In genomic region chr4:8837181-8837811, GRCh38 we compare ENCODE assay signal across 23 cellular contexts. TPM values are rescaled to one million over a fixed set of nuclear protein-coding genes. Genes with fewer than 3 reads are reported as not detected.
DNase-seq lines count a peak whose midpoint lies in the region; ATAC-seq and TF ChIP-seq lines count a peak whose summit lies in the region.
"Had no signal": no experiment of that assay in that cellular context is flagged by ENCODE, and none has a peak within 500 bp of the region (broad histone marks: within the 10 kb centered on the region; RNA-seq: fewer than 3 reads in every experiment).

No MANE protein-coding gene starts in this region.

- TF ChIP-seq CTCF in coronary artery (IDR thresholded peaks at IDR 0.05) (no peak), mesothelial cell of epicardium (IDR thresholded peaks at IDR 0.05; ENCODE audit: unreplicated experiment) (no peak), upper lobe of left lung (IDR thresholded peaks at IDR 0.05) (no peak)

- no peaks in the 10 kb centered on the region for H3K9me3 Mint-ChIP-seq in activated naive CD4-positive, alpha-beta T cell treated with anti-CD3 and anti-CD28 coated beads, Interleukin-2, amount 10 ng/mL, durations not matched to agents 7 days and 5 days
- no peaks in the 10 kb centered on the region for H3K9me3 Mint-ChIP-seq in mesothelial cell of epicardium
- H3K9me3 Mint-ChIP-seq: natural killer cell treated with Interleukin-12 subunit alpha and Interleukin-12 subunit beta and Interleukin-15 and Interleukin-18, amount 100 ng/mL, for 72 hours had no signal

- H3K4me1 ChIP-seq in upper lobe of left lung: no peaks in the 10 kb centered on the region
- H3K4me1 ChIP-seq: ascending aorta, uterus had no signal

- H3K27ac ChIP-seq in coronary artery (no peak overlapping the region), upper lobe of left lung (no peak overlapping the region)
- H3K27ac ChIP-seq: ascending aorta, uterus had no signal

- H3K27me3 Mint-ChIP-seq in activated naive CD4-positive, alpha-beta T cell treated with anti-CD3 and anti-CD28 coated beads, Interleukin-2, amount 10 ng/mL, durations not matched to agents 7 days and 5 days: no peaks in the 10 kb centered on the region
- peaks cover 3% of the 10 kb centered on the region for H3K27me3 Mint-ChIP-seq in mesothelial cell of epicardium (ENCODE audit: low read depth)
- H3K27me3 Mint-ChIP-seq: T-helper 17 cell had no signal

- CTCF ChIA-PET in activated naive CD4-positive, alpha-beta T cell treated with anti-CD3 and anti-CD28 coated beads, Interleukin-2, amount 10 ng/mL, durations not matched to agents 7 days and 5 days (lab: Charles Lee): no interaction called here

- no peaks in the 10 kb centered on the region for H3K36me3 Mint-ChIP-seq in activated naive CD4-positive, alpha-beta T cell treated with anti-CD3 and anti-CD28 coated beads, Interleukin-2, amount 10 ng/mL, durations not matched to agents 7 days and 5 days
- H3K36me3 Mint-ChIP-seq in mesothelial cell of epicardium: no peaks in the 10 kb centered on the region
- H3K36me3 Mint-ChIP-seq: natural killer cell treated with Interleukin-12 subunit alpha and Interleukin-12 subunit beta and Interleukin-15 and Interleukin-18, amount 100 ng/mL, for 72 hours had no signal

- no peak for TF ChIP-seq EP300 in upper lobe of left lung (IDR thresholded peaks at IDR 0.05)

- no peak overlapping the region for H3K4me3 ChIP-seq in coronary artery
- no peak overlapping the region for H3K4me3 ChIP-seq in upper lobe of left lung
- H3K4me3 ChIP-seq: ascending aorta, uterus had no signal

- no peak for ATAC-seq in upper lobe of left lung (ENCODE audit: low FRiP score in 2 of 2)
- ATAC-seq in GM18861 (IDR thresholded peaks at IDR 0.05; ENCODE audit: unreplicated experiment): no peak
- ATAC-seq: natural killer cell treated with Interleukin-12 subunit alpha and Interleukin-12 subunit beta and Interleukin-15 and Interleukin-18, amount 100 ng/mL, for 72 hours; T-helper 17 cell had no signal

- TF ChIP-seq POLR2A in upper lobe of left lung (IDR thresholded peaks at IDR 0.05): no peak

- DNase-seq in activated naive CD4-positive, alpha-beta T cell treated with anti-CD3 and anti-CD28 coated beads, Interleukin-2, amount 10 ng/mL, durations not matched to agents 7 days and 5 days: peak; percentile 8
- DNase-seq in activated naive CD4-positive, alpha-beta T cell (lab: John Stamatoyannopoulos, UW): no peak
- DNase-seq in coronary artery (ENCODE audit: low spot score) (peak; percentile 64), mesothelial cell of epicardium (ENCODE audit: low spot score in 2 of 2, unreplicated experiment in 2 of 2) (peak in 1 of 2 experiments; percentile 36), upper lobe of left lung (peak; percentile 19 to 63), DMS 273 (lab: John Stamatoyannopoulos, UW; ENCODE audit: unreplicated experiment) (no peak), DMS79 treated with DMSO at 0.1 percent for 48 hours (lab: John Stamatoyannopoulos, UW) (no peak)
- DNase-seq: ACHN; activated naive CD4-positive, alpha-beta T cell treated with anti-CD3 and anti-CD28 coated beads for 36 hours; mammary epithelial cell; NCI-H146; NCI-H226; NK-92 treated with Interleukin-12 subunit alpha and Interleukin-12 subunit beta, amount 100 ng/mL, for 24 hours; stimulated activated naive CD4-positive, alpha-beta T cell had no signal

- no peak overlapping the region for H3K27ac Mint-ChIP-seq in activated naive CD4-positive, alpha-beta T cell treated with anti-CD3 and anti-CD28 coated beads, Interleukin-2, amount 10 ng/mL, durations not matched to agents 7 days and 5 days
- peak overlapping the region; percentile 23 for H3K27ac Mint-ChIP-seq in mesothelial cell of epicardium
- H3K27ac Mint-ChIP-seq: activated naive CD4-positive, alpha-beta T cell treated with anti-CD3 and anti-CD28 coated beads for 36 hours; CD4-positive, alpha-beta T cell; natural killer cell treated with Interleukin-12 subunit alpha and Interleukin-12 subunit beta and Interleukin-15 and Interleukin-18, amount 100 ng/mL, for 72 hours; T-helper 17 cell had no signal

- no peaks in the 10 kb centered on the region for H3K36me3 ChIP-seq in upper lobe of left lung
- H3K36me3 ChIP-seq: ascending aorta, uterus had no signal

- H3K9me3 ChIP-seq in upper lobe of left lung: no peaks in the 10 kb centered on the region
- H3K9me3 ChIP-seq: ascending aorta, uterus had no signal

- H3K4me1 Mint-ChIP-seq in activated naive CD4-positive, alpha-beta T cell treated with anti-CD3 and anti-CD28 coated beads, Interleukin-2, amount 10 ng/mL, durations not matched to agents 7 days and 5 days: no peaks in the 10 kb centered on the region
- peaks cover 10% of the 10 kb centered on the region for H3K4me1 Mint-ChIP-seq in mesothelial cell of epicardium
- H3K4me1 Mint-ChIP-seq: T-helper 17 cell had no signal

- no peak overlapping the region for H3K4me3 Mint-ChIP-seq in activated naive CD4-positive, alpha-beta T cell treated with anti-CD3 and anti-CD28 coated beads, Interleukin-2, amount 10 ng/mL, durations not matched to agents 7 days and 5 days
- H3K4me3 Mint-ChIP-seq in mesothelial cell of epicardium: no peak overlapping the region
- H3K4me3 Mint-ChIP-seq: activated naive CD4-positive, alpha-beta T cell treated with anti-CD3 and anti-CD28 coated beads for 36 hours; CD4-positive, alpha-beta T cell; natural killer cell treated with Interleukin-12 subunit alpha and Interleukin-12 subunit beta and Interleukin-15 and Interleukin-18, amount 100 ng/mL, for 72 hours; T-helper 17 cell had no signal

- no peaks in the 10 kb centered on the region for H3K27me3 ChIP-seq in upper lobe of left lung
- H3K27me3 ChIP-seq: ascending aorta, uterus had no signal

- 70 to 73% methylated on average over 18 to 19 of the region's 19 CpGs for WGBS in upper lobe of left lung, 2 donors

RNA-seq across cellular contexts. Expression of gene HMX1, which starts 34.3 kb away (rescaled TPM):
- 0.27 to 0.92 TPM (median 0.81 TPM) in 3 replicates for total RNA-seq in mesothelial cell of epicardium
- not detected for total RNA-seq in upper lobe of left lung
- total RNA-seq: activated naive CD4-positive, alpha-beta T cell treated with anti-CD3 and anti-CD28 coated beads for 36 hours; ascending aorta; CD4-positive, alpha-beta T cell; epithelial cell of proximal tubule; glomerular endothelial cell; mammary epithelial cell; natural killer cell treated with Interleukin-12 subunit alpha and Interleukin-12 subunit beta and Interleukin-15 and Interleukin-18, amount 100 ng/mL, for 72 hours; pulmonary artery endothelial cell; T-helper 17 cell had no signal

Comparison
In these comparisons a context has a peak if more than half of its experiments do, and no peak if none do; other contexts are left out.
1. DNase-seq: peak in activated naive CD4-positive, alpha-beta T cell treated with anti-CD3 and anti-CD28 coated beads, Interleukin-2, amount 10 ng/mL, durations not matched to agents 7 days and 5 days (single experiment), coronary artery (single experiment) and upper lobe of left lung (2 of 2); none in activated naive CD4-positive, alpha-beta T cell (0 of 4), DMS 273 (single experiment) and DMS79 treated with DMSO at 0.1 percent for 48 hours (single experiment).